ENCODE assay signal across 17 cellular contexts in genomic region chr3:38541800-38542199, GRCh38. TPM values are rescaled to one million over a fixed set of nuclear protein-coding genes. Genes with fewer than 3 reads are reported as not detected.
DNase-seq lines count a peak whose midpoint lies in the region; TF ChIP-seq lines count a peak whose summit lies in the region.
"Had no signal": no experiment of that assay in that cellular context is flagged by ENCODE, and none has a peak within 500 bp of the region (broad histone marks: within the 10 kb centered on the region; RNA-seq: fewer than 3 reads in every experiment).

No MANE protein-coding gene starts in this region.

- H3K27me3 Mint-ChIP-seq in activated naive CD4-positive, alpha-beta T cell treated with anti-CD3 and anti-CD28 coated beads, Interleukin-2, amount 10 ng/mL, durations not matched to agents 7 days and 5 days: peaks cover 15% of the 10 kb centered on the region
- peaks cover 9% of the 10 kb centered on the region for H3K27me3 Mint-ChIP-seq in chondrocyte (ENCODE audit: low read depth)
- H3K27me3 Mint-ChIP-seq: activated CD4-positive, alpha-beta T cell treated with anti-CD3 and anti-CD28 coated beads for 36 hours had no signal

- no peak overlapping the region for H3K27ac Mint-ChIP-seq in activated naive CD4-positive, alpha-beta T cell treated with anti-CD3 and anti-CD28 coated beads, Interleukin-2, amount 10 ng/mL, durations not matched to agents 7 days and 5 days
- H3K27ac Mint-ChIP-seq in chondrocyte (ENCODE audit: unreplicated experiment): no peak overlapping the region
- H3K27ac Mint-ChIP-seq: activated CD4-positive, alpha-beta T cell treated with anti-CD3 and anti-CD28 coated beads for 36 hours; natural killer cell treated with Interleukin-12 subunit alpha and Interleukin-12 subunit beta and Interleukin-15 and Interleukin-18, amount 100 ng/mL, for 72 hours; T-helper 2 cell treated with Interferon-gamma antibody and Interleukin-4, amounts not matched to agents 5 μg/mL and 100 μg/mL, for 36 hours had no signal

- H3K36me3 Mint-ChIP-seq in activated naive CD4-positive, alpha-beta T cell treated with anti-CD3 and anti-CD28 coated beads, Interleukin-2, amount 10 ng/mL, durations not matched to agents 7 days and 5 days: no peaks in the 10 kb centered on the region
- no peaks in the 10 kb centered on the region for H3K36me3 Mint-ChIP-seq in chondrocyte (ENCODE audit: low read depth)
- H3K36me3 Mint-ChIP-seq: natural killer cell treated with Interleukin-12 subunit alpha and Interleukin-12 subunit beta and Interleukin-15 and Interleukin-18, amount 100 ng/mL, for 72 hours had no signal

- no peak for TF ChIP-seq CTCF in chondrocyte (IDR thresholded peaks at IDR 0.05)

- H3K4me1 Mint-ChIP-seq in activated naive CD4-positive, alpha-beta T cell treated with anti-CD3 and anti-CD28 coated beads, Interleukin-2, amount 10 ng/mL, durations not matched to agents 7 days and 5 days: no peaks in the 10 kb centered on the region
- H3K4me1 Mint-ChIP-seq in chondrocyte (ENCODE audit: low read depth): peaks cover 4% of the 10 kb centered on the region
- H3K4me1 Mint-ChIP-seq: activated CD4-positive, alpha-beta T cell treated with anti-CD3 and anti-CD28 coated beads for 36 hours had no signal

- H3K9me3 Mint-ChIP-seq in activated naive CD4-positive, alpha-beta T cell treated with anti-CD3 and anti-CD28 coated beads, Interleukin-2, amount 10 ng/mL, durations not matched to agents 7 days and 5 days: no peaks in the 10 kb centered on the region
- H3K9me3 Mint-ChIP-seq in chondrocyte (ENCODE audit: low read depth): no peaks in the 10 kb centered on the region
- H3K9me3 Mint-ChIP-seq: natural killer cell treated with Interleukin-12 subunit alpha and Interleukin-12 subunit beta and Interleukin-15 and Interleukin-18, amount 100 ng/mL, for 72 hours; T-helper 2 cell treated with Interferon-gamma antibody and Interleukin-4, amounts not matched to agents 5 μg/mL and 100 μg/mL, for 36 hours had no signal

- H3K4me3 Mint-ChIP-seq in activated naive CD4-positive, alpha-beta T cell treated with anti-CD3 and anti-CD28 coated beads, Interleukin-2, amount 10 ng/mL, durations not matched to agents 7 days and 5 days: no peak overlapping the region
- no peak overlapping the region for H3K4me3 Mint-ChIP-seq in chondrocyte (ENCODE audit: unreplicated experiment)
- H3K4me3 Mint-ChIP-seq: activated CD4-positive, alpha-beta T cell treated with anti-CD3 and anti-CD28 coated beads for 36 hours; natural killer cell treated with Interleukin-12 subunit alpha and Interleukin-12 subunit beta and Interleukin-15 and Interleukin-18, amount 100 ng/mL, for 72 hours; T-helper 2 cell treated with Interferon-gamma antibody and Interleukin-4, amounts not matched to agents 5 μg/mL and 100 μg/mL, for 36 hours had no signal

- peak; percentile 34 for DNase-seq in activated effector memory CD4-positive, alpha-beta T cell treated with anti-CD3 and anti-CD28 coated beads, Interleukin-2, amount 50 U/mL, for 16 hours
- DNase-seq in activated effector memory CD4-positive, alpha-beta T cell treated with Interleukin-2 at 50 U/mL for 16 hours: no peak
- DNase-seq in dermis blood vessel endothelial cell (peak; percentile 35), lung microvascular endothelial cell (ENCODE audit: low read depth in 2 of 2) (peak; percentile 32 to 72), islet precursor cell (no peak), chondrocyte (ENCODE audit: low spot score) (no peak), NCI-H510A treated with DMSO at 0.1 percent for 48 hours (lab: John Stamatoyannopoulos, UW) (no peak)
- DNase-seq in activated naive CD4-positive, alpha-beta T cell treated with anti-CD3 and anti-CD28 coated beads, Interleukin-2, amount 10 ng/mL, durations not matched to agents 7 days and 5 days: no peak
- DNase-seq: activated CD4-positive, alpha-beta T cell treated with anti-CD3 and anti-CD28 coated beads for 36 hours; activated CD8-positive, alpha-beta memory T cell treated with anti-CD3 and anti-CD28 coated beads, Interleukin-2, amount 50 U/mL, for 4 hours; activated naive CD4-positive, alpha-beta T cell treated with anti-CD3 and anti-CD28 coated beads, Interleukin-2, amount 50 U/mL, for 16 hours; NCI-H1105; retina; SIG-M5; stimulated activated CD4-positive, alpha-beta T cell treated with anti-CD3 and anti-CD28 coated beads, Interleukin-1b, Interleukin-23, amount 100 ng/mL, for 48 hours had no signal

- CTCF ChIA-PET in activated naive CD4-positive, alpha-beta T cell treated with anti-CD3 and anti-CD28 coated beads, Interleukin-2, amount 10 ng/mL, durations not matched to agents 7 days and 5 days (lab: Charles Lee): no interaction called here

RNA-seq across cellular contexts. Expression of gene EXOG, which starts 45.7 kb away (rescaled TPM):
- total RNA-seq in dermis blood vessel endothelial cell (8.2 and 10.4 TPM in 2 replicates), lung microvascular endothelial cell (5.2 TPM in 2 replicates), chondrocyte (16.0 to 21.6 TPM (median 16.5 TPM) in 3 replicates)

Comparison
In these comparisons a context has a peak if more than half of its experiments do, and no peak if none do; other contexts are left out.
1. DNase-seq: peak in activated effector memory CD4-positive, alpha-beta T cell treated with anti-CD3 and anti-CD28 coated beads, Interleukin-2, amount 50 U/mL, for 16 hours (single experiment), dermis blood vessel endothelial cell (single experiment) and lung microvascular endothelial cell (2 of 2); none in activated effector memory CD4-positive, alpha-beta T cell treated with Interleukin-2 at 50 U/mL for 16 hours (single experiment), activated naive CD4-positive, alpha-beta T cell treated with anti-CD3 and anti-CD28 coated beads, Interleukin-2, amount 10 ng/mL, durations not matched to agents 7 days and 5 days (single experiment), islet precursor cell (single experiment), chondrocyte (single experiment) and NCI-H510A treated with DMSO at 0.1 percent for 48 hours (single experiment).